ENCODE assay signal across 19 cellular contexts in genomic region chr4:110472583-110473329, GRCh38. TPM values are rescaled to one million over a fixed set of nuclear protein-coding genes. Genes with fewer than 3 reads are reported as not detected.
DNase-seq lines count a peak whose midpoint lies in the region; ATAC-seq and TF ChIP-seq lines count a peak whose summit lies in the region.
"Had no signal": no experiment of that assay in that cellular context is flagged by ENCODE, and none has a peak within 500 bp of the region (broad histone marks: within the 10 kb centered on the region; RNA-seq: fewer than 3 reads in every experiment).

No MANE protein-coding gene starts in this region.

- H3K27ac Mint-ChIP-seq in GM23338, result peak overlapping the region; percentile 17; the same call in 1 of the 2 replicates
- H3K27ac Mint-ChIP-seq in WTC11, result peak overlapping the region; percentile 79
- H3K27ac Mint-ChIP-seq in activated naive CD4-positive, alpha-beta T cell treated with anti-CD3 and anti-CD28 coated beads, Interleukin-2, amount 10 ng/mL, durations not matched to agents 7 days and 5 days, result no peak overlapping the region
- H3K27ac Mint-ChIP-seq: CD14-positive monocyte, IgD-negative memory B cell had no signal

- H3K9me2 ChIP-seq in GM23338 (ENCODE audit: insufficient read depth) (0 out of 2 replicates have a peak, but pooled peaks cover 2% of the 10 kb centered on the region), OCI-LY7 (ENCODE audit: insufficient read depth, low read length) (no peaks in the 10 kb centered on the region)

- intact Hi-C loops in OCI-LY7 (cut with micrococcal nuclease; ENCODE audit: unreplicated experiment), result no loop called here

- H3K4me2 ChIP-seq in GM23338, result no peak overlapping the region
- H3K4me2 ChIP-seq in OCI-LY7 (ENCODE audit: low read length), result no peak overlapping the region
- H3K4me2 ChIP-seq: A549 had no signal

- H3K9me3 Mint-ChIP-seq in GM23338, result peaks cover 7% of the 10 kb centered on the region
- H3K9me3 Mint-ChIP-seq in WTC11, result peaks cover 16% of the 10 kb centered on the region
- H3K9me3 Mint-ChIP-seq in activated naive CD4-positive, alpha-beta T cell treated with anti-CD3 and anti-CD28 coated beads, Interleukin-2, amount 10 ng/mL, durations not matched to agents 7 days and 5 days, result no peaks in the 10 kb centered on the region

- no peaks in the 10 kb centered on the region for H4K20me1 ChIP-seq in GM23338 (replicated peaks; ENCODE audit: insufficient read depth)
- no peaks in the 10 kb centered on the region for H4K20me1 ChIP-seq in OCI-LY7 (ENCODE audit: insufficient read depth, low read length)

- TF ChIP-seq CTCF in GM23338 (conservative IDR thresholded peaks at IDR 0.05; ENCODE audit: low read depth in 2 of 2), result peak in 1 of 2 experiments; percentile 25; a peak in 2 of 4 replicates
- TF ChIP-seq CTCF in WTC11 (IDR thresholded peaks at IDR 0.05), result no peak
- TF ChIP-seq CTCF in OCI-LY7 (conservative IDR thresholded peaks at IDR 0.05; ENCODE audit: low read length), result no peak

- H3K4me3 ChIP-seq in GM23338 (no peak overlapping the region), iPS DF 6.9 (ENCODE audit: low read length) (no peak overlapping the region), mesodermal cell (ENCODE audit: extremely low read depth, insufficient read depth, low read length, poor library complexity, severe bottlenecking) (no peak overlapping the region), OCI-LY7 (ENCODE audit: low read depth, low read length, poor library complexity, severe bottlenecking) (no peak overlapping the region)
- H3K4me3 ChIP-seq: A549, GM12878 had no signal

- H3K4me1 ChIP-seq in GM23338 (ENCODE audit: insufficient read depth) (peaks cover 4% of the 10 kb centered on the region; the same call in 1 of the 2 replicates), iPS DF 6.9 (ENCODE audit: control insufficient read depth, insufficient read depth, low read length) (no peaks in the 10 kb centered on the region), mesodermal cell (ENCODE audit: control insufficient read depth, insufficient read depth, low read length, poor library complexity, severe bottlenecking) (no peaks in the 10 kb centered on the region), OCI-LY7 (ENCODE audit: insufficient read depth, low read length, poor library complexity, severe bottlenecking) (no peaks in the 10 kb centered on the region)
- H3K4me1 ChIP-seq: A549 had no signal

- H3K36me3 ChIP-seq in GM23338 (ENCODE audit: insufficient read depth) (no peaks in the 10 kb centered on the region), iPS DF 6.9 (ENCODE audit: control insufficient read depth, insufficient read depth, low read length) (no peaks in the 10 kb centered on the region), mesodermal cell (ENCODE audit: control insufficient read depth, insufficient read depth, low read length) (no peaks in the 10 kb centered on the region), OCI-LY7 (ENCODE audit: insufficient read depth, low read length) (no peaks in the 10 kb centered on the region)

- H3K79me2 ChIP-seq in GM23338 (replicated peaks; ENCODE audit: insufficient read depth), result no peaks in the 10 kb centered on the region
- no peaks in the 10 kb centered on the region for H3K79me2 ChIP-seq in OCI-LY7 (ENCODE audit: insufficient read depth, low read depth, low read length)

- H3K9me3 ChIP-seq in iPS DF 6.9 (ENCODE audit: control insufficient read depth, insufficient read depth, low read length) (no peaks in the 10 kb centered on the region), mesodermal cell (ENCODE audit: control insufficient read depth, low read length) (peaks cover 6% of the 10 kb centered on the region), OCI-LY7 (ENCODE audit: low read length) (no peaks in the 10 kb centered on the region)
- H3K9me3 ChIP-seq: A549 had no signal

- H3K4me1 Mint-ChIP-seq in GM23338, result peaks cover 35% of the 10 kb centered on the region
- H3K4me1 Mint-ChIP-seq in WTC11, result peaks cover 37% of the 10 kb centered on the region
- no peaks in the 10 kb centered on the region for H3K4me1 Mint-ChIP-seq in activated naive CD4-positive, alpha-beta T cell treated with anti-CD3 and anti-CD28 coated beads, Interleukin-2, amount 10 ng/mL, durations not matched to agents 7 days and 5 days
- H3K4me1 Mint-ChIP-seq: CD14-positive monocyte, IgD-negative memory B cell had no signal

- BruUV-seq in OCI-LY7 (replicated peaks; lab: Mats Ljungman, UMichigan), result no TSS peak

- H3K36me3 Mint-ChIP-seq in GM23338 (ENCODE audit: low read depth), result peaks cover 5% of the 10 kb centered on the region; the same call in 1 of the 3 replicates
- peaks cover 14% of the 10 kb centered on the region for H3K36me3 Mint-ChIP-seq in WTC11
- no peaks in the 10 kb centered on the region for H3K36me3 Mint-ChIP-seq in activated naive CD4-positive, alpha-beta T cell treated with anti-CD3 and anti-CD28 coated beads, Interleukin-2, amount 10 ng/mL, durations not matched to agents 7 days and 5 days
- H3K36me3 Mint-ChIP-seq: CD14-positive monocyte had no signal

- H2AFZ ChIP-seq in GM23338, result no peak overlapping the region
- H2AFZ ChIP-seq in OCI-LY7 (ENCODE audit: low read length), result no peak overlapping the region

- WGBS in iPS DF 6.9 (ENCODE audit: insufficient coverage, insufficient read length), result no CpG with 5 or more reads among the region's 8 CpGs
- 44 to 50% methylated on average over 6 to 7 of the region's 8 CpGs for WGBS in mesodermal cell (ENCODE audit: insufficient coverage in 2 of 2), 2 experiments

- peak; percentile 75 for ATAC-seq in GM23338
- ATAC-seq in WTC11, result peak; percentile 78
- ATAC-seq: A549, GM12878 had no signal

- H3K27me3 ChIP-seq in GM23338 (ENCODE audit: insufficient read depth) (no peaks in the 10 kb centered on the region), iPS DF 6.9 (ENCODE audit: control insufficient read depth, insufficient read depth, low read length) (no peaks in the 10 kb centered on the region)

- DNase-seq in GM23338 (ENCODE audit: low spot score) (peak; percentile 93), WTC11 (ENCODE audit: low spot score) (no peak), iPS DF 6.9 (ENCODE audit: low read depth, low spot score) (peak; percentile 66), OCI-LY7 (ENCODE audit: low spot score) (no peak), substantia nigra (lab: John Stamatoyannopoulos, UW) (no peak), DMS53 (lab: John Stamatoyannopoulos, UW) (no peak)
- DNase-seq in activated naive CD4-positive, alpha-beta T cell treated with anti-CD3 and anti-CD28 coated beads, Interleukin-2, amount 10 ng/mL, durations not matched to agents 7 days and 5 days, result no peak
- DNase-seq: COR-L47, NCI-H1417, NCI-H1930, NCI-H2171, NCI-H774, SHP77 treated with DMSO at 0.1 percent for 48 hours had no signal

- H3K27ac ChIP-seq in GM23338 (ENCODE audit: low read depth), result peak overlapping the region; percentile 35
- no peak overlapping the region for H3K27ac ChIP-seq in iPS DF 6.9 (ENCODE audit: low read length)
- peak overlapping the region; percentile 39 for H3K27ac ChIP-seq in mesodermal cell (ENCODE audit: low read depth, low read length, severe bottlenecking)
- H3K27ac ChIP-seq in OCI-LY7 (ENCODE audit: low read depth, low read length, poor library complexity, severe bottlenecking), result no peak overlapping the region
- H3K27ac ChIP-seq in substantia nigra (ENCODE audit: low read depth, low read length, poor library complexity, severe bottlenecking), result no peak overlapping the region
- H3K27ac ChIP-seq: A549 had no signal

- no peaks in the 10 kb centered on the region for H3F3A ChIP-seq in GM23338 (replicated peaks; ENCODE audit: low read depth)

- CTCF ChIA-PET in WTC11 (lab: Charles Lee), result interaction anchor here (1.3 kb wide), 1 partner anchor 128 kb away, joined by 6 read pairs; no protein-coding TSS in a partner anchor
- CTCF ChIA-PET in OCI-LY7 (lab: Charles Lee; ENCODE audit: unreplicated experiment), result no interaction called here
- CTCF ChIA-PET in activated naive CD4-positive, alpha-beta T cell treated with anti-CD3 and anti-CD28 coated beads, Interleukin-2, amount 10 ng/mL, durations not matched to agents 7 days and 5 days (lab: Charles Lee), result no interaction called here

- no peak overlapping the region for H3K4me3 Mint-ChIP-seq in GM23338
- H3K4me3 Mint-ChIP-seq in WTC11, result no peak overlapping the region
- H3K4me3 Mint-ChIP-seq in activated naive CD4-positive, alpha-beta T cell treated with anti-CD3 and anti-CD28 coated beads, Interleukin-2, amount 10 ng/mL, durations not matched to agents 7 days and 5 days, result no peak overlapping the region
- H3K4me3 Mint-ChIP-seq: CD14-positive monocyte, IgD-negative memory B cell had no signal

- POLR2A ChIA-PET in WTC11 (lab: Charles Lee) (interaction anchor here (0.7 kb wide), 1 partner anchor 250 kb away, joined by 3 read pairs; no protein-coding TSS in a partner anchor), OCI-LY7 (lab: Charles Lee) (no interaction called here)

- H3K27me3 Mint-ChIP-seq in GM23338 (ENCODE audit: insufficient read depth, low read depth, poor library complexity) (peaks cover 7% of the 10 kb centered on the region), WTC11 (ENCODE audit: low read depth) (peaks cover 9% of the 10 kb centered on the region; the same call in 1 of the 2 replicates)
- peaks cover 8% of the 10 kb centered on the region for H3K27me3 Mint-ChIP-seq in activated naive CD4-positive, alpha-beta T cell treated with anti-CD3 and anti-CD28 coated beads, Interleukin-2, amount 10 ng/mL, durations not matched to agents 7 days and 5 days

TF ChIP-seq in GM23338, 12 proteins besides CTCF, POLR2A, EP300 and RAD21 (continues in another document):
- TF ChIP-seq NANOG (IDR thresholded peaks at IDR 0.05; ENCODE audit: borderline replicate concordance), result peak; percentile 30; the same call in 1 of the 2 replicates
- TF ChIP-seq ZNF331 (CRISPR knock-in tag; IDR thresholded peaks at IDR 0.05; ENCODE audit: low read depth), result no peak
- TF ChIP-seq EZH2phosphoT487 (IDR thresholded peaks at IDR 0.05; ENCODE audit: unreplicated experiment), result no peak
- TF ChIP-seq JUNB (IDR thresholded peaks at IDR 0.05; ENCODE audit: unreplicated experiment), result no peak
- TF ChIP-seq CREB1 (CRISPR knock-in tag; IDR thresholded peaks at IDR 0.05; ENCODE audit: low read depth), result 0 out of 2 replicates have a peak, but pooled peaks have one; percentile 26

TF ChIP-seq in WTC11, 78 proteins besides CTCF, POLR2A, EP300 and RAD21 (continues in another document):
- TF ChIP-seq NFE2L1 (CRISPR knock-in tag; IDR thresholded peaks at IDR 0.05), result no peak

RNA-seq across cellular contexts. Expression of gene ENPEP, which starts 3.2 kb away (rescaled TPM):
- total RNA-seq in GM23338 (2014; rRNA removed; shearing (Covaris generic)), result 0.74 and 1.5 TPM in 2 replicates
- 0.28 and 0.79 TPM in 2 replicates for polyA plus RNA-seq in GM23338 (2016; fragmentation: Nextera tagmentation; extraction: Ambion mirVana)
- total RNA-seq in WTC11 (2021) (0.33 to 0.98 TPM (median 0.39 TPM) in 3 replicates), OCI-LY7 (2022) (0.09 and 0.21 TPM in 2 replicates)
- polyA plus RNA-seq in mesodermal cell (2013, experiment 1 of 2), result 3.9 TPM
- polyA plus RNA-seq in mesodermal cell (2013, experiment 2 of 2), result 2.3 TPM
- total RNA-seq in OCI-LY7 (2014; rRNA removed; shearing (Covaris generic)), result not detected in 2 replicates
- total RNA-seq: G401, GM12878 had no signal
- polyA plus RNA-seq: CD14-positive monocyte, IgD-negative memory B cell had no signal

Comparison
In these comparisons a context has a peak if more than half of its experiments do, and no peak if none do; other contexts are left out.
1. DNase-seq: peak in GM23338 (single experiment) and iPS DF 6.9 (single experiment); none in WTC11 (single experiment), OCI-LY7 (single experiment), substantia nigra (0 of 49), activated naive CD4-positive, alpha-beta T cell treated with anti-CD3 and anti-CD28 coated beads, Interleukin-2, amount 10 ng/mL, durations not matched to agents 7 days and 5 days (single experiment) and DMS53 (single experiment).
2. H3K27ac ChIP-seq: peak in GM23338 (single experiment) and mesodermal cell (single experiment); none in iPS DF 6.9 (single experiment), OCI-LY7 (single experiment) and substantia nigra (single experiment).